8 cellular contexts compared by ENCODE assay signal in genomic region chr3:197749601-197750395, GRCh38. TPM values are rescaled to one million over a fixed set of nuclear protein-coding genes. Genes with fewer than 3 reads are reported as not detected.
DNase-seq lines count a peak whose midpoint lies in the region; ATAC-seq and TF ChIP-seq lines count a peak whose summit lies in the region.

Gene FYTTD1 (plus strand): TSS chr3:197749883. CDS start chr3:197749972, 89 bp downstream.

- H3F3A ChIP-seq in smooth muscle cell (ENCODE audit: low read depth): peaks cover 23% of the 10 kb centered on the region

- H3K9ac ChIP-seq in mammary epithelial cell (ENCODE audit: insufficient read depth, low read length) (peak within 1 kb of the TSS; percentile 86), smooth muscle cell (ENCODE audit: low read depth) (peak within 1 kb of the TSS; percentile 85)

- H4K20me1 ChIP-seq in mammary epithelial cell (ENCODE audit: insufficient read depth, low read length) (peaks cover 2% of the 10 kb centered on the region), smooth muscle cell (ENCODE audit: low read depth) (peaks cover 41% of the 10 kb centered on the region)

- TF ChIP-seq CTCF in AG04449 (IDR thresholded peaks at IDR 0.05; ENCODE audit: insufficient read depth, low read length, missing control alignments) (peak; percentile 61), WERI-Rb-1 (IDR thresholded peaks at IDR 0.05; ENCODE audit: low read depth, low read length) (peak; percentile 37), mammary epithelial cell (conservative IDR thresholded peaks at IDR 0.05 in 1 of 2, IDR thresholded peaks at IDR 0.05 in 1 of 2; ENCODE audit: extremely low read depth in 1 of 2, insufficient read depth in 1 of 2, low read depth in 1 of 2, low read length in 2 of 2) (peak; percentile 18 to 42), smooth muscle cell (IDR thresholded peaks at IDR 0.05; ENCODE audit: borderline replicate concordance, insufficient read depth, poor library complexity, severe bottlenecking) (peak; percentile 5)

- H3K9me3 ChIP-seq in WERI-Rb-1 (ENCODE audit: severe bottlenecking): no peaks in the 10 kb centered on the region
- no peaks in the 10 kb centered on the region for H3K9me3 ChIP-seq in mammary epithelial cell (replicated peaks; ENCODE audit: insufficient read depth, low read length)
- no peaks in the 10 kb centered on the region for H3K9me3 ChIP-seq in smooth muscle cell (replicated peaks; ENCODE audit: low read depth)

- ATAC-seq in GM18870 (IDR thresholded peaks at IDR 0.05; ENCODE audit: unreplicated experiment) (peak; percentile 43), HG03108 (IDR thresholded peaks at IDR 0.05; ENCODE audit: unreplicated experiment) (peak; percentile 72)

- DNase-seq in AG04449 (ENCODE audit: low read depth, low spot score): no peak
- DNase-seq in NCI-H2227 (lab: John Stamatoyannopoulos, UW; ENCODE audit: unreplicated experiment): peak; percentile 96
- DNase-seq in WERI-Rb-1: peak; percentile 79
- peak; percentile 80 for DNase-seq in mammary epithelial cell
- DNase-seq in iPS-NIHi7 (ENCODE audit: extremely low spot score): peak; percentile 70
- DNase-seq in smooth muscle cell (lab: John Stamatoyannopoulos, UW; ENCODE audit: unreplicated experiment): peak; percentile 87

- peak within 1 kb of the TSS; percentile 89 for H3K4me2 ChIP-seq in mammary epithelial cell (ENCODE audit: insufficient read depth, low read depth, low read length)
- peak within 1 kb of the TSS; percentile 90 for H3K4me2 ChIP-seq in smooth muscle cell

- in situ Hi-C loops in mammary epithelial cell (cut with MboI; ENCODE audit: low sequenced_read_pairs in 2 of 2): no loop called here

- no peaks in the 10 kb centered on the region for H3K36me3 ChIP-seq in WERI-Rb-1
- no peaks in the 10 kb centered on the region for H3K36me3 ChIP-seq in mammary epithelial cell (ENCODE audit: insufficient read depth, low read length)
- no peaks in the 10 kb centered on the region for H3K36me3 ChIP-seq in smooth muscle cell (ENCODE audit: low read depth)

- H2AFZ ChIP-seq in mammary epithelial cell (ENCODE audit: low read depth, low read length) (peak within 1 kb of the TSS; percentile 99), smooth muscle cell (ENCODE audit: low read depth) (peak within 1 kb of the TSS; percentile 98)

- BruUV-seq in mammary epithelial cell (replicated peaks; lab: Mats Ljungman, UMichigan): no TSS peak

- peaks cover 48% of the 10 kb centered on the region for H3K79me2 ChIP-seq in mammary epithelial cell (ENCODE audit: insufficient read depth, low read length)
- peaks cover 37% of the 10 kb centered on the region for H3K79me2 ChIP-seq in smooth muscle cell (ENCODE audit: low read depth)

- dilution Hi-C loops in mammary epithelial cell (cut with HindIII; ENCODE audit: low sequenced_read_pairs): loop anchor here (10.0 kb wide), 1 partner anchor 75 kb away; no protein-coding TSS in a partner anchor

- H3K27me3 ChIP-seq in WERI-Rb-1 (ENCODE audit: insufficient read depth, low read depth, severe bottlenecking) (no peaks in the 10 kb centered on the region), mammary epithelial cell (ENCODE audit: insufficient read depth, low read length) (no peaks in the 10 kb centered on the region), smooth muscle cell (ENCODE audit: low read depth) (no peaks in the 10 kb centered on the region)

- POLR2A ChIA-PET in AG04449 (lab: Yijun Ruan, JAX): no interaction called here

- intact Hi-C loops in mammary epithelial cell (cut with micrococcal nuclease): loop anchor here (1.0 to 10.0 kb wide), 3 partner anchors 30 to 195 kb away; partner anchors contain the start of gene BDH1

- CTCF ChIA-PET in AG04449 (lab: Yijun Ruan, JAX): interaction anchor here (0.7 to 1.9 kb wide), 6 partner anchors 8 to 193 kb away, joined by 3 to 7 read pairs (median 3); no protein-coding TSS in a partner anchor
- CTCF ChIA-PET in mammary epithelial cell (lab: Charles Lee; ENCODE audit: low non-redundant PET): no interaction called here

- H3K4me1 ChIP-seq in mammary epithelial cell (ENCODE audit: insufficient read depth, low read length) (peaks cover 20% of the 10 kb centered on the region), smooth muscle cell (ENCODE audit: low read depth) (no peaks in the 10 kb centered on the region)

- peak within 1 kb of the TSS; percentile 75 for H3K27ac ChIP-seq in WERI-Rb-1
- H3K27ac ChIP-seq in mammary epithelial cell (ENCODE audit: insufficient read depth, low read depth, low read length): peak within 1 kb of the TSS; percentile 66
- H3K27ac ChIP-seq in smooth muscle cell (ENCODE audit: low read depth): peak within 1 kb of the TSS; percentile 84

- WGBS in mammary epithelial cell (ENCODE audit: low coverage, missing lambda C conversion rate): under 1% methylated on average over 18 of the region's 104 CpGs
- under 1% methylated on average over 86 of the region's 104 CpGs for WGBS in smooth muscle cell (ENCODE audit: low lambda C conversion rate)

- peak within 1 kb of the TSS; percentile 79 for H3K4me3 ChIP-seq in AG04449 (ENCODE audit: low read depth, low read length)
- H3K4me3 ChIP-seq in WERI-Rb-1 (ENCODE audit: low read depth, low read length): peak within 1 kb of the TSS; percentile 66
- peak within 1 kb of the TSS; percentile 61 to 87 (median 81) for H3K4me3 ChIP-seq in mammary epithelial cell (replicated peaks in 1 of 3; ENCODE audit: insufficient read depth in 1 of 3, low read depth in 2 of 3, low read length in 3 of 3)
- peak within 1 kb of the TSS; percentile 88 for H3K4me3 ChIP-seq in smooth muscle cell

RNA-seq across cellular contexts. Expression of gene FYTTD1, which starts in this region (rescaled TPM):
- 10 to 100 TPM; 49.0 to 59.6 TPM for total RNA-seq in mammary epithelial cell
- 21.9 TPM for polyA plus RNA-seq in mammary epithelial cell
- polyA minus RNA-seq in mammary epithelial cell: 24.3 TPM
- total RNA-seq in smooth muscle cell: 32.7 and 78.1 TPM in 2 replicates
- 33.2 and 40.7 TPM in 2 replicates for polyA plus RNA-seq in smooth muscle cell

Comparison
In these comparisons a context has a peak if more than half of its experiments do, and no peak if none do; other contexts are left out.
1. CTCF ChIP-seq: peak in every context shown above with its lines; median percentile 61 in AG04449; 37 in WERI-Rb-1; 30 in mammary epithelial cell; 5 in smooth muscle cell.